9 cellular contexts compared by ENCODE assay signal in the genomic region with DNA sequence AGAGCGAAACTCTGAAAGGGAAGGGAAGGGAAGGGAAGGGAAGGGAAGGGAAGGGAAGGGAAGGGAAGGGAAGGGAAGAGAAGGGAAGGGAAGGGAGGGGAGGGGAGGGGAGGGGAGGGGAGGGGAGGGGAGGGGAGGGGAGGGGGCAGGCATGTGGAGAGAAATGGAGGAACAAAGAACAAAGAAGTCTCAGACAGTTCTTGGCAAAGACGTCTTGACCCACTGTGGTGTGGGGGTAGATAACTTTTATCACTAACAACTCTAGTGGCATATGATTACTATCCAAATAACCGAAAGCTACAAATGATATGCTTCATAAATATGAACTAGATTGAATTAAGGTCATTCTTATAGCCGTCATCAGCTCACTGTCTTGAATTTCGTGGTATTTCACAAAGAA. TPM values are rescaled to one million over a fixed set of nuclear protein-coding genes. Genes with fewer than 3 reads are reported as not detected.
"Had no signal": no experiment of that assay in that cellular context is flagged by ENCODE, and none has a peak within 500 bp of the region (broad histone marks: within the 10 kb centered on the region; RNA-seq: fewer than 3 reads in every experiment).

No MANE protein-coding gene starts in this region.

- ATAC-seq: GM12878 had no signal

- H3K4me3 ChIP-seq: GM12878 had no signal

- FAIRE-seq: G401.6, GM12878, GM12891, GM12892, GM18507, GM19239 had no signal

- DNase-seq: GDM1, GF-D8 had no signal

RNA-seq across cellular contexts. Expression of a gene that starts 3.2 kb away (rescaled TPM):
- total RNA-seq: G401, GM12878 had no signal
- polyA plus RNA-seq: GM12878 had no signal
